25 cellular contexts compared by ENCODE assay signal in genomic region chr4:30962949-30963348, GRCh38.
DNase-seq lines count a peak whose midpoint lies in the region; ATAC-seq, FAIRE-seq and TF ChIP-seq lines count a peak whose summit lies in the region.
"Had no signal": no experiment of that assay in that cellular context is flagged by ENCODE, and none has a peak within 500 bp of the region (broad histone marks: within the 10 kb centered on the region; RNA-seq: fewer than 3 reads in every experiment).

No MANE protein-coding gene starts in this region.

- BruUV-seq in mammary epithelial cell (replicated peaks; lab: Mats Ljungman, UMichigan), result no TSS peak

- CTCF ChIA-PET in mammary epithelial cell (lab: Charles Lee; ENCODE audit: low non-redundant PET), result no interaction called here

- H3K36me3 Mint-ChIP-seq in astrocyte (ENCODE audit: low read depth, unreplicated experiment), result no peaks in the 10 kb centered on the region
- H3K36me3 Mint-ChIP-seq: activated CD8-positive, alpha-beta memory T cell treated with anti-CD3 and anti-CD28 coated beads, Interleukin-2, amount 10 ng/mL, durations not matched to agents 7 days and 5 days; IgD-negative memory B cell had no signal

- H3K27ac ChIP-seq in mammary epithelial cell (ENCODE audit: insufficient read depth, low read depth, low read length) (no peak overlapping the region), breast epithelium (no peak overlapping the region), astrocyte (ENCODE audit: low read depth, low read length) (peak overlapping the region; percentile 21), smooth muscle cell (ENCODE audit: low read depth) (no peak overlapping the region)
- H3K27ac ChIP-seq: prostate gland, uterus had no signal

- no peaks in the 10 kb centered on the region for H4K20me1 ChIP-seq in mammary epithelial cell (ENCODE audit: insufficient read depth, low read length)
- H4K20me1 ChIP-seq in astrocyte (ENCODE audit: insufficient read depth, low read length), result no peaks in the 10 kb centered on the region
- H4K20me1 ChIP-seq in smooth muscle cell (ENCODE audit: low read depth), result no peaks in the 10 kb centered on the region

- no peak overlapping the region for H3K4me2 ChIP-seq in mammary epithelial cell (ENCODE audit: insufficient read depth, low read depth, low read length)
- H3K4me2 ChIP-seq in astrocyte (ENCODE audit: low read length), result peak overlapping the region; percentile 28
- peak overlapping the region; percentile 8 for H3K4me2 ChIP-seq in smooth muscle cell
- H3K4me2 ChIP-seq: SK-N-SH had no signal

- no peaks in the 10 kb centered on the region for H3K27me3 Mint-ChIP-seq in astrocyte (ENCODE audit: low read depth, unreplicated experiment)
- H3K27me3 Mint-ChIP-seq in stimulated activated naive CD8-positive, alpha-beta T cell treated with anti-CD3 and anti-CD28 coated beads, Interleukin-15, amount 100 ng/mL, for 72 hours, result no peaks in the 10 kb centered on the region
- H3K27me3 Mint-ChIP-seq: activated CD8-positive, alpha-beta memory T cell treated with anti-CD3 and anti-CD28 coated beads, Interleukin-2, amount 10 ng/mL, durations not matched to agents 7 days and 5 days; activated naive CD8-positive, alpha-beta T cell treated with anti-CD3 and anti-CD28 coated beads, Interleukin-2, amount 50 U/mL, for 24 hours; activated T-helper 17 cell treated with anti-CD3 and anti-CD28 coated beads, Interleukin-2, amount 50 U/mL, for 72 hours; IgD-negative memory B cell had no signal

- H3K79me2 ChIP-seq in mammary epithelial cell (ENCODE audit: insufficient read depth, low read length) (no peaks in the 10 kb centered on the region), astrocyte (ENCODE audit: insufficient read depth, low read length) (no peaks in the 10 kb centered on the region), smooth muscle cell (ENCODE audit: low read depth) (no peaks in the 10 kb centered on the region)

- dilution Hi-C loops in mammary epithelial cell (cut with HindIII; ENCODE audit: low sequenced_read_pairs), result no loop called here

- H3K4me1 ChIP-seq in mammary epithelial cell (ENCODE audit: insufficient read depth, low read length) (no peaks in the 10 kb centered on the region), breast epithelium (no peaks in the 10 kb centered on the region), astrocyte (ENCODE audit: insufficient read depth, low read length) (peaks cover 6% of the 10 kb centered on the region), smooth muscle cell (ENCODE audit: low read depth) (no peaks in the 10 kb centered on the region)
- H3K4me1 ChIP-seq: prostate gland, uterus had no signal

- H3K36me3 ChIP-seq in mammary epithelial cell (ENCODE audit: insufficient read depth, low read length) (no peaks in the 10 kb centered on the region), breast epithelium (no peaks in the 10 kb centered on the region), astrocyte (ENCODE audit: insufficient read depth, low read length) (no peaks in the 10 kb centered on the region), smooth muscle cell (ENCODE audit: low read depth) (no peaks in the 10 kb centered on the region)
- H3K36me3 ChIP-seq: prostate gland, uterus had no signal

- H3F3A ChIP-seq in smooth muscle cell (ENCODE audit: low read depth), result no peaks in the 10 kb centered on the region

- H3K27me3 ChIP-seq in mammary epithelial cell (ENCODE audit: insufficient read depth, low read length), result no peaks in the 10 kb centered on the region
- H3K27me3 ChIP-seq in breast epithelium, result no peaks in the 10 kb centered on the region
- no peaks in the 10 kb centered on the region for H3K27me3 ChIP-seq in astrocyte (ENCODE audit: insufficient read depth, low read length)
- H3K27me3 ChIP-seq in smooth muscle cell (ENCODE audit: low read depth), result no peaks in the 10 kb centered on the region
- H3K27me3 ChIP-seq: uterus had no signal

- DNase-seq in mammary epithelial cell (peak; percentile 50), breast epithelium (ENCODE audit: low spot score in 2 of 2) (no peak), astrocyte (ENCODE audit: low read depth) (peak; percentile 87), glomerular endothelial cell (ENCODE audit: extremely low read depth, low read depth, low spot score) (peak; percentile 55), smooth muscle cell (lab: John Stamatoyannopoulos, UW; ENCODE audit: unreplicated experiment) (no peak), GM19238 (ENCODE audit: insufficient read length, low spot score) (no peak), cerebellar nuclear complex (lab: John Stamatoyannopoulos, UW) (no peak)
- no peak for DNase-seq in stimulated activated naive CD8-positive, alpha-beta T cell treated with anti-CD3 and anti-CD28 coated beads, Interleukin-15, amount 100 ng/mL, for 72 hours
- DNase-seq: 8988T; activated CD8-positive, alpha-beta memory T cell treated with anti-CD3 and anti-CD28 coated beads, Interleukin-2, amount 10 ng/mL, durations not matched to agents 7 days and 5 days; activated naive CD8-positive, alpha-beta T cell treated with anti-CD3 and anti-CD28 coated beads, Interleukin-2, amount 50 U/mL, for 24 hours; caudate nucleus; effector CD4-positive, alpha-beta T cell; EL; islet precursor cell; NCI-H1694; nephron progenitor cell; SK-N-SH; stimulated activated CD4-positive, alpha-beta T cell treated with anti-CD3 and anti-CD28 coated beads, Interleukin-4, amount 100 ng/mL, for 24 hours; uterus had no signal

- H3K9ac ChIP-seq in mammary epithelial cell (ENCODE audit: insufficient read depth, low read length) (no peak overlapping the region), astrocyte (ENCODE audit: low read length) (no peak overlapping the region), smooth muscle cell (ENCODE audit: low read depth) (no peak overlapping the region)
- H3K9ac ChIP-seq: SK-N-SH had no signal

- H2AFZ ChIP-seq in mammary epithelial cell (ENCODE audit: low read depth, low read length) (no peak overlapping the region), astrocyte (ENCODE audit: low read depth, low read length) (no peak overlapping the region), smooth muscle cell (ENCODE audit: low read depth) (no peak overlapping the region)

- no peak for FAIRE-seq in astrocyte (lab: Jason Lieb, UNC)
- FAIRE-seq: H1, RCC 7860 had no signal

- H3K27ac Mint-ChIP-seq in astrocyte (ENCODE audit: unreplicated experiment), result no peak overlapping the region
- H3K27ac Mint-ChIP-seq in stimulated activated naive CD8-positive, alpha-beta T cell treated with anti-CD3 and anti-CD28 coated beads, Interleukin-15, amount 100 ng/mL, for 72 hours, result no peak overlapping the region
- H3K27ac Mint-ChIP-seq: activated CD8-positive, alpha-beta memory T cell treated with anti-CD3 and anti-CD28 coated beads, Interleukin-2, amount 10 ng/mL, durations not matched to agents 7 days and 5 days; activated naive CD8-positive, alpha-beta T cell treated with anti-CD3 and anti-CD28 coated beads, Interleukin-2, amount 50 U/mL, for 24 hours; activated T-helper 17 cell treated with anti-CD3 and anti-CD28 coated beads, Interleukin-2, amount 50 U/mL, for 72 hours; nephron progenitor cell had no signal

- in situ Hi-C loops in mammary epithelial cell (cut with MboI; ENCODE audit: low sequenced_read_pairs in 2 of 2), result no loop called here

- ATAC-seq in stimulated activated naive CD8-positive, alpha-beta T cell treated with anti-CD3 and anti-CD28 coated beads, Interleukin-15, amount 100 ng/mL, for 72 hours, result no peak
- ATAC-seq: activated CD8-positive, alpha-beta memory T cell treated with anti-CD3 and anti-CD28 coated beads, Interleukin-2, amount 10 ng/mL, durations not matched to agents 7 days and 5 days; activated naive CD8-positive, alpha-beta T cell treated with anti-CD3 and anti-CD28 coated beads, Interleukin-2, amount 50 U/mL, for 24 hours; activated T-helper 17 cell treated with anti-CD3 and anti-CD28 coated beads, Interleukin-2, amount 50 U/mL, for 72 hours had no signal

- H3K4me1 Mint-ChIP-seq in astrocyte (ENCODE audit: low read depth, unreplicated experiment), result peaks cover 2% of the 10 kb centered on the region
- no peaks in the 10 kb centered on the region for H3K4me1 Mint-ChIP-seq in stimulated activated naive CD8-positive, alpha-beta T cell treated with anti-CD3 and anti-CD28 coated beads, Interleukin-15, amount 100 ng/mL, for 72 hours
- H3K4me1 Mint-ChIP-seq: activated CD8-positive, alpha-beta memory T cell treated with anti-CD3 and anti-CD28 coated beads, Interleukin-2, amount 10 ng/mL, durations not matched to agents 7 days and 5 days; activated naive CD8-positive, alpha-beta T cell treated with anti-CD3 and anti-CD28 coated beads, Interleukin-2, amount 50 U/mL, for 24 hours; activated T-helper 17 cell treated with anti-CD3 and anti-CD28 coated beads, Interleukin-2, amount 50 U/mL, for 72 hours; IgD-negative memory B cell; nephron progenitor cell had no signal

- H3K9me3 ChIP-seq in mammary epithelial cell (replicated peaks; ENCODE audit: insufficient read depth, low read length) (no peaks in the 10 kb centered on the region), breast epithelium (no peaks in the 10 kb centered on the region), astrocyte (ENCODE audit: insufficient read depth, low read depth, low read length) (no peaks in the 10 kb centered on the region), smooth muscle cell (replicated peaks; ENCODE audit: low read depth) (no peaks in the 10 kb centered on the region)
- H3K9me3 ChIP-seq: prostate gland, SK-N-SH, uterus had no signal

- no peak overlapping the region for H3K4me3 Mint-ChIP-seq in astrocyte (ENCODE audit: unreplicated experiment)
- H3K4me3 Mint-ChIP-seq in stimulated activated naive CD8-positive, alpha-beta T cell treated with anti-CD3 and anti-CD28 coated beads, Interleukin-15, amount 100 ng/mL, for 72 hours, result no peak overlapping the region
- H3K4me3 Mint-ChIP-seq: activated CD8-positive, alpha-beta memory T cell treated with anti-CD3 and anti-CD28 coated beads, Interleukin-2, amount 10 ng/mL, durations not matched to agents 7 days and 5 days; activated naive CD8-positive, alpha-beta T cell treated with anti-CD3 and anti-CD28 coated beads, Interleukin-2, amount 50 U/mL, for 24 hours; activated T-helper 17 cell treated with anti-CD3 and anti-CD28 coated beads, Interleukin-2, amount 50 U/mL, for 72 hours; IgD-negative memory B cell; nephron progenitor cell had no signal

- no peaks in the 10 kb centered on the region for H3K9me3 Mint-ChIP-seq in astrocyte (ENCODE audit: unreplicated experiment)
- no peaks in the 10 kb centered on the region for H3K9me3 Mint-ChIP-seq in stimulated activated naive CD8-positive, alpha-beta T cell treated with anti-CD3 and anti-CD28 coated beads, Interleukin-15, amount 100 ng/mL, for 72 hours
- H3K9me3 Mint-ChIP-seq: nephron progenitor cell had no signal

- TF ChIP-seq CTCF in mammary epithelial cell (conservative IDR thresholded peaks at IDR 0.05 in 1 of 2, IDR thresholded peaks at IDR 0.05 in 1 of 2; ENCODE audit: extremely low read depth in 1 of 2, insufficient read depth in 1 of 2, low read depth in 1 of 2, low read length in 2 of 2), result no peak
- TF ChIP-seq CTCF in breast epithelium (IDR thresholded peaks at IDR 0.05), result no peak
- TF ChIP-seq CTCF in astrocyte (IDR thresholded peaks at IDR 0.05; ENCODE audit: insufficient read depth, low read depth, low read length), result no peak
- no peak for TF ChIP-seq CTCF in smooth muscle cell (IDR thresholded peaks at IDR 0.05; ENCODE audit: borderline replicate concordance, insufficient read depth, poor library complexity, severe bottlenecking)

- intact Hi-C loops in mammary epithelial cell (cut with micrococcal nuclease), result no loop called here
- intact Hi-C loops in breast epithelium (cut with DNase I; ENCODE audit: low total_unique reads), result no loop called here

- H3K4me3 ChIP-seq in mammary epithelial cell (replicated peaks in 1 of 3; ENCODE audit: insufficient read depth in 1 of 3, low read depth in 2 of 3, low read length in 3 of 3), result no peak overlapping the region
- H3K4me3 ChIP-seq in breast epithelium, result no peak overlapping the region
- H3K4me3 ChIP-seq in astrocyte (ENCODE audit: insufficient read depth, low read depth, low read length), result no peak overlapping the region
- no peak overlapping the region for H3K4me3 ChIP-seq in smooth muscle cell
- H3K4me3 ChIP-seq: prostate gland, uterus had no signal

- TF ChIP-seq POLR2A in breast epithelium (IDR thresholded peaks at IDR 0.05), result no peak

Comparison
In these comparisons a context has a peak if more than half of its experiments do, and no peak if none do; other contexts are left out.
1. DNase-seq: peak in mammary epithelial cell (single experiment), astrocyte (single experiment) and glomerular endothelial cell (single experiment); none in breast epithelium (0 of 2), smooth muscle cell (single experiment), GM19238 (single experiment), stimulated activated naive CD8-positive, alpha-beta T cell treated with anti-CD3 and anti-CD28 coated beads, Interleukin-15, amount 100 ng/mL, for 72 hours (0 of 2) and cerebellar nuclear complex (0 of 2).